Comparison of ENCODE assay signal across 6 cellular contexts in genomic region chr16:29205151-29205550, GRCh38.
DNase-seq lines count a peak whose midpoint lies in the region; FAIRE-seq and TF ChIP-seq lines count a peak whose summit lies in the region.
"Not testable (repeated sequence)": the region's sequence is repeated elsewhere in the genome, so short reads cannot be mapped to it uniquely, and the experiment has no call there.

No MANE protein-coding gene starts in this region.

- H3K36me3 ChIP-seq in kidney (ENCODE audit: control insufficient read depth in 1 of 2, insufficient read depth in 2 of 2, low read length in 2 of 2); spleen: not testable (repeated sequence)

- H3T11ph ChIP-seq in H9 (ENCODE audit: low read length), result not testable (repeated sequence)

- not testable (repeated sequence) for H4K20me1 ChIP-seq in H9 (ENCODE audit: control insufficient read depth, insufficient read depth, insufficient read length)

- not testable (repeated sequence) for H3K27ac ChIP-seq in H9 (ENCODE audit: insufficient read length, low read depth, low read length); kidney (ENCODE audit: low read depth in 2 of 2, low read length in 2 of 2); spleen

- not testable (repeated sequence) for H2BK15ac ChIP-seq in H9 (ENCODE audit: low read depth, low read length)

- H4K5ac ChIP-seq in H9 (ENCODE audit: insufficient read length, low read depth, low read length), result not testable (repeated sequence)

- not testable (repeated sequence) for H3K4me1 ChIP-seq in H9 (ENCODE audit: insufficient read depth, low read length); kidney (ENCODE audit: control insufficient read depth in 1 of 2, insufficient read depth in 1 of 2, low read depth in 1 of 2, low read length in 2 of 2); spleen

- not testable (repeated sequence) for H3K9ac ChIP-seq in H9 (ENCODE audit: extremely low read depth, insufficient read length, low read length); kidney (ENCODE audit: low read length in 2 of 2)

- peaks cover 52% of the 10 kb centered on the region for H3K27me3 Mint-ChIP-seq in H9 (ENCODE audit: low read depth)

- not testable (repeated sequence) for H3K4ac ChIP-seq in H9 (ENCODE audit: low read depth, low read length)

- H2BK12ac ChIP-seq in H9 (ENCODE audit: insufficient read length, low read depth, low read length), result not testable (repeated sequence)

- not testable (repeated sequence) for H3K27ac Mint-ChIP-seq in H9

- not testable (repeated sequence) for H2BK5ac ChIP-seq in H9 (ENCODE audit: insufficient read length, low read length)

- not testable (repeated sequence) for H2AK5ac ChIP-seq in H9 (ENCODE audit: insufficient read length, low read length)

- not testable (repeated sequence) for H3K23me2 ChIP-seq in H9 (ENCODE audit: insufficient read length, low read depth, low read length, poor library complexity, severe bottlenecking)

- not testable (repeated sequence) for H3K36me3 Mint-ChIP-seq in H9 (ENCODE audit: insufficient read depth in 1 of 3, low read depth in 3 of 3)

- not testable (repeated sequence) for H3K4me2 ChIP-seq in H9 (ENCODE audit: insufficient read depth, insufficient read length, low read length)

- H3K9me3 Mint-ChIP-seq in H9, result peaks cover 9 to 11% of the 10 kb centered on the region in 2 experiments

- not testable (repeated sequence) for TF ChIP-seq CTCF in H9 (conservative IDR thresholded peaks at IDR 0.05); kidney (IDR thresholded peaks at IDR 0.05; ENCODE audit: borderline replicate concordance, extremely low read depth, insufficient read depth); spleen (IDR thresholded peaks at IDR 0.05 in 8 of 11, conservative IDR thresholded peaks at IDR 0.05 in 3 of 11)

- H3K56ac ChIP-seq in H9 (ENCODE audit: insufficient read length, low read depth, low read length), result not testable (repeated sequence)

- H3K9me3 ChIP-seq in H9 (ENCODE audit: control insufficient read depth, low read depth, low read length); kidney (ENCODE audit: control insufficient read depth in 1 of 2, low read length in 2 of 2): not testable (repeated sequence)
- H3K9me3 ChIP-seq in spleen, result peaks cover 0 to 14% (median 6%) of the 10 kb centered on the region in 8 donors

- not testable (repeated sequence) for H4K91ac ChIP-seq in H9 (ENCODE audit: insufficient read length, low read depth, low read length)

- WGBS in H9 (ENCODE audit: extremely low coverage, insufficient read length, low lambda C conversion rate), result no CpG with 5 or more reads among the region's 2 CpGs
- WGBS in spleen, 5 donors, result 92 to 100% (median 98%) methylated on average over 2 of the region's 2 CpGs

- not testable (repeated sequence) for H2BK120ac ChIP-seq in H9 (ENCODE audit: low read depth, low read length, poor library complexity, severe bottlenecking)

- not testable (repeated sequence) for H3K18ac ChIP-seq in H9 (ENCODE audit: insufficient read length, low read depth, low read length)

- DNase-seq in H9 (peak; percentile 2), kidney (peak; percentile 12), mesenteric fat pad (ENCODE audit: low spot score) (peak; percentile 55), spleen (peak; percentile 9), ureter (ENCODE audit: low spot score) (peak; percentile 1)
- DNase-seq in activated effector memory CD4-positive, alpha-beta T cell treated with anti-CD3 and anti-CD28 coated beads, Interleukin-2, amount 50 U/mL, for 16 hours, result peak; percentile 28

- not testable (repeated sequence) for H3K4me3 ChIP-seq in kidney (ENCODE audit: low read length in 2 of 2); spleen

- TF ChIP-seq POLR2A in spleen (IDR thresholded peaks at IDR 0.05), result not testable (repeated sequence)

- not testable (repeated sequence) for H3K23ac ChIP-seq in H9 (ENCODE audit: insufficient read length, low read depth, low read length)

- not testable (repeated sequence) for H3K14ac ChIP-seq in H9 (ENCODE audit: insufficient read depth, low read length)

- H3K4me3 Mint-ChIP-seq in H9, result not testable (repeated sequence)

- not testable (repeated sequence) for H4K8ac ChIP-seq in H9 (replicated peaks; ENCODE audit: insufficient read length, low read depth, low read length)

- not testable (repeated sequence) for H3K79me1 ChIP-seq in H9 (ENCODE audit: insufficient read depth, low read depth, low read length, poor library complexity, severe bottlenecking)

- H3K27me3 ChIP-seq in H9 (ENCODE audit: insufficient read depth, low read length); spleen (replicated peaks in 1 of 7): not testable (repeated sequence)

- peaks cover 14 to 20% of the 10 kb centered on the region in 2 experiments for H3K4me1 Mint-ChIP-seq in H9

- not testable (repeated sequence) for FAIRE-seq in kidney (lab: Jason Lieb, UNC)

- H2AFZ ChIP-seq in H9 (ENCODE audit: low read length), result not testable (repeated sequence)

- H3K79me2 ChIP-seq in H9 (ENCODE audit: insufficient read depth, low read length), result not testable (repeated sequence)

- intact Hi-C loops in kidney (cut with DNase I); spleen (cut with DNase I; ENCODE audit: low total_unique reads): not testable (repeated sequence)

- H2BK20ac ChIP-seq in H9 (ENCODE audit: low read depth, low read length, poor library complexity, severe bottlenecking), result not testable (repeated sequence)

Comparison
In these comparisons a context has a peak if more than half of its experiments do, and no peak if none do; other contexts are left out.
1. DNase-seq: peak in every context shown above with its lines; median percentile 55 in mesenteric fat pad; 28 in activated effector memory CD4-positive, alpha-beta T cell treated with anti-CD3 and anti-CD28 coated beads, Interleukin-2, amount 50 U/mL, for 16 hours; 12 in kidney; 9 in spleen; 2 in H9; 1 in ureter.